Comparison of ENCODE assay signal across 8 cellular contexts in genomic region chr3:194323785-194324735, GRCh38. TPM values are rescaled to one million over a fixed set of nuclear protein-coding genes. Genes with fewer than 3 reads are reported as not detected.
DNase-seq lines count a peak whose midpoint lies in the region; ATAC-seq and TF ChIP-seq lines count a peak whose summit lies in the region.

No MANE protein-coding gene starts in this region.

- peaks cover 3 to 11% of the 10 kb centered on the region in 2 donors for H3K4me1 ChIP-seq in thoracic aorta (ENCODE audit: control insufficient read depth in 1 of 2, low read depth in 2 of 2)

- peak overlapping the region; percentile 64 for H3K4me3 ChIP-seq in thoracic aorta

- in situ Hi-C loops in GM13977 (cut with MboI; ENCODE audit: low pct_unique_long_range_greater_than_20kb, low sequenced_read_pairs, unreplicated experiment), result loop anchor here (25.0 kb wide), 1 partner anchor 662 kb away; no protein-coding TSS in a partner anchor

- H3K27me3 ChIP-seq in thoracic aorta (replicated peaks; ENCODE audit: insufficient read depth), result no peaks in the 10 kb centered on the region

- peak; percentile 77 for DNase-seq in GM13977 (ENCODE audit: low spot score)
- DNase-seq in amniotic epithelial cell (ENCODE audit: low read depth), result peak; percentile 75
- DNase-seq in left lobe of liver (ENCODE audit: low spot score), result no peak
- no peak for DNase-seq in thoracic aorta (ENCODE audit: low spot score)
- DNase-seq in DMS79 treated with DMSO at 0.1 percent for 48 hours (lab: John Stamatoyannopoulos, UW), result no peak
- no peak for DNase-seq in foreskin melanocyte

- H3K27ac ChIP-seq in thoracic aorta, result no peak overlapping the region

- no peaks in the 10 kb centered on the region for H3K9me3 ChIP-seq in thoracic aorta

- ATAC-seq in HG03439 (IDR thresholded peaks at IDR 0.05; ENCODE audit: unreplicated experiment) (peak; percentile 40), left lobe of liver (peak; percentile 30), thoracic aorta (ENCODE audit: insufficient number of reproducible peaks, low FRiP score, low read depth) (no peak), GM18909 (IDR thresholded peaks at IDR 0.05; ENCODE audit: poor library complexity, unreplicated experiment) (no peak)

- no peak for TF ChIP-seq CTCF in GM13977 (IDR thresholded peaks at IDR 0.05; ENCODE audit: extremely low read depth, insufficient read depth, missing control alignments)
- TF ChIP-seq CTCF in thoracic aorta (IDR thresholded peaks at IDR 0.05), result no peak

- no peaks in the 10 kb centered on the region for H3K36me3 ChIP-seq in thoracic aorta

RNA-seq across cellular contexts. Expression of gene CPN2, which starts 27.1 kb away (rescaled TPM):
- total RNA-seq in left lobe of liver (159 TPM), thoracic aorta (not detected)

RNA-seq across cellular contexts. Expression of gene LRRC15, which starts 45.5 kb away (rescaled TPM):
- total RNA-seq in left lobe of liver (not detected), thoracic aorta (under 1 TPM in 1 of 2 donors, not detected in 1; 0.27 TPM)

Comparison
In these comparisons a context has a peak if more than half of its experiments do, and no peak if none do; other contexts are left out.
1. DNase-seq: peak in GM13977 (single experiment) and amniotic epithelial cell (single experiment); none in left lobe of liver (single experiment), thoracic aorta (single experiment), DMS79 treated with DMSO at 0.1 percent for 48 hours (single experiment) and foreskin melanocyte (single experiment).
2. ATAC-seq: peak in HG03439 (single experiment) and left lobe of liver (single experiment); none in thoracic aorta (single experiment) and GM18909 (single experiment).
3. RNA of gene CPN2, which starts 27.1 kb away (total RNA-seq): 159 TPM in left lobe of liver (single experiment); not detected in thoracic aorta; every median in the first group is over 100 times any median in the second.